In the genomic region with DNA sequence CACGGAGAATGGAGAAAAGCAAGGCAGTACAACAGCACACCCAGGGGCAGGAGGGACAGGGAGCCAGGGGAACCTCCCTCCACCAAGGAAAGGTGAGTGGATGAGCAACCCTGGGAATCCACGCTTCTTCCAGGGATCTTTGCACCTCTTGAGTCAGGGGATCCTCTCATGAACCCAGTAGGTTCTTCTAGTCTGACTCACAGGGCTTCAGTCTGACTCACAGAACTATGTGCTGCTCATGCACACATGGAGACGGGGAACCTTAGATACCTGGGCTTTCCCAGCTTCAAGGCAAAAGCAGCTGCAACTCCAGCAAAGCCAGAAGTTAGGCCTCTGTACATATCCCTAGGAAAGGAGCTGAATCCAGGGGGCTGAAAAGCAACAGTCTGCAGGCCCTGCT, we compare ENCODE assay signal across 24 cellular contexts.
A peak's percentile ranks its signal among the peaks of the same experiment; 100 is the strongest.
DNase-seq lines count a peak whose midpoint lies in the region; ATAC-seq and TF ChIP-seq lines count a peak whose summit lies in the region.
"Had no signal": no experiment of that assay in that cellular context is flagged by ENCODE, and none has a peak within 500 bp of the region (broad histone marks: within the 10 kb centered on the region; RNA-seq: fewer than 3 reads in every experiment).

No MANE protein-coding gene starts in this region.

- H3K4me1 ChIP-seq in fibroblast of lung (ENCODE audit: control insufficient read depth, extremely low read depth, insufficient read depth, low read length) = no peaks in the 10 kb centered on the region
- H3K4me1 ChIP-seq: esophagus squamous epithelium, tibial nerve had no signal

- H3K4me2 ChIP-seq in fibroblast of lung (ENCODE audit: extremely low read depth, insufficient read depth, low read length) = no peak overlapping the region
- H3K4me2 ChIP-seq: PC-9 had no signal

- no peak overlapping the region for H3K27ac ChIP-seq in RWPE1
- no peak overlapping the region for H3K27ac ChIP-seq in fibroblast of lung (ENCODE audit: insufficient read depth, low read length)
- H3K27ac ChIP-seq: esophagus squamous epithelium, PC-9, skin epidermis, tibial nerve had no signal

- no peaks in the 10 kb centered on the region for H3K36me3 ChIP-seq in fibroblast of lung (ENCODE audit: control insufficient read depth, insufficient read depth, low read length)
- H3K36me3 ChIP-seq: esophagus squamous epithelium, tibial nerve had no signal

- H3K79me2 ChIP-seq in fibroblast of lung (ENCODE audit: control insufficient read depth, insufficient read depth, low read length) = no peaks in the 10 kb centered on the region

- CTCF ChIA-PET in RWPE1 (lab: Yijun Ruan, JAX) = interaction anchor here (0.6 kb wide), 1 partner anchor 265 kb away, joined by 3 read pairs; no protein-coding TSS in a partner anchor

- no peak overlapping the region for H3K9ac ChIP-seq in fibroblast of lung (ENCODE audit: insufficient read depth, low read length)

- DNase-seq in RWPE1 (ENCODE audit: low spot score) = peak; percentile 52
- peak; percentile 2 to 19 for DNase-seq in fibroblast of lung (ENCODE audit: low read depth in 2 of 2)
- DNase-seq in renal cortical epithelial cell (ENCODE audit: low read depth) = peak; percentile 76
- DNase-seq: activated CD4-positive, alpha-beta T cell treated with anti-CD3 and anti-CD28 coated beads, Interleukin-2, amount 50 U/mL, for 4 hours; activated effector memory CD4-positive, alpha-beta T cell treated with anti-CD3 and anti-CD28 coated beads, Interleukin-2, amount 50 U/mL, for 16 hours; caudate nucleus; CD8-positive, alpha-beta memory T cell; DMS79 treated with DMSO at 0.1 percent for 48 hours; esophagus squamous epithelium; midbrain; NCI-H1417; NCI-H774; nephron progenitor cell; stimulated activated naive CD8-positive, alpha-beta T cell treated with anti-CD3 and anti-CD28 coated beads, Interleukin-15, Interleukin-2, amounts not matched to agents 100 U/mL and 50 U/mL, for 24 hours; T-helper 17 cell had no signal

- POLR2A ChIA-PET in RWPE1 (lab: Yijun Ruan, JAX; ENCODE audit: low non-redundant PET) = no interaction called here

- no peak overlapping the region for H3K4me3 ChIP-seq in fibroblast of lung (replicated peaks in 1 of 4; ENCODE audit: control extremely low read depth in 1 of 4, insufficient read depth in 1 of 4, low read depth in 3 of 4, low read length in 4 of 4)
- H3K4me3 ChIP-seq: esophagus squamous epithelium, PC-9, skin epidermis, tibial nerve had no signal

- no peak for TF ChIP-seq CTCF in RWPE1 (conservative IDR thresholded peaks at IDR 0.05; ENCODE audit: low read depth)
- TF ChIP-seq CTCF in fibroblast of lung (conservative IDR thresholded peaks at IDR 0.05 in 1 of 2, IDR thresholded peaks at IDR 0.05 in 1 of 2; ENCODE audit: low read depth in 1 of 2, low read length in 2 of 2) = no peak

- H4K20me1 ChIP-seq in fibroblast of lung (ENCODE audit: control insufficient read depth, extremely low read depth, insufficient read depth, low read length) = no peaks in the 10 kb centered on the region

- no peaks in the 10 kb centered on the region for H3K27me3 ChIP-seq in fibroblast of lung (ENCODE audit: control insufficient read depth, insufficient read depth, low read length)
- H3K27me3 ChIP-seq: esophagus squamous epithelium, tibial nerve had no signal

- H2AFZ ChIP-seq in fibroblast of lung (ENCODE audit: low read length) = no peak overlapping the region
- H2AFZ ChIP-seq: PC-9 had no signal

- ATAC-seq in HG02852 (IDR thresholded peaks at IDR 0.05; ENCODE audit: unreplicated experiment) (peak; percentile 66), GM19035 (IDR thresholded peaks at IDR 0.05; ENCODE audit: unreplicated experiment) (no peak), GM19397 (IDR thresholded peaks at IDR 0.05; ENCODE audit: unreplicated experiment) (no peak), HG03432 (IDR thresholded peaks at IDR 0.05; ENCODE audit: unreplicated experiment) (no peak)
- ATAC-seq: HCT116; left lobe of liver; stimulated activated naive CD8-positive, alpha-beta T cell treated with anti-CD3 and anti-CD28 coated beads, Interleukin-15, Interleukin-2, amounts not matched to agents 100 U/mL and 50 U/mL, for 24 hours; T-helper 17 cell had no signal

- H3K9me3 ChIP-seq in fibroblast of lung (ENCODE audit: control insufficient read depth, insufficient read depth, low read depth, low read length) = no peaks in the 10 kb centered on the region
- H3K9me3 ChIP-seq: esophagus squamous epithelium had no signal

Comparison
In these comparisons a context has a peak if more than half of its experiments do, and no peak if none do; other contexts are left out.
1. DNase-seq: peak in every context shown above with its lines; median percentile 76 in renal cortical epithelial cell; 52 in RWPE1; 10 in fibroblast of lung.